14 cellular contexts compared by ENCODE assay signal in genomic region chr13:72151241-72151640, GRCh38.
DNase-seq lines count a peak whose midpoint lies in the region; ATAC-seq and TF ChIP-seq lines count a peak whose summit lies in the region.
"Had no signal": no experiment of that assay in that cellular context is flagged by ENCODE, and none has a peak within 500 bp of the region (broad histone marks: within the 10 kb centered on the region; RNA-seq: fewer than 3 reads in every experiment).

No MANE protein-coding gene starts in this region.

- TF ChIP-seq CTCF in BJ (IDR thresholded peaks at IDR 0.05; ENCODE audit: insufficient read depth, low read depth, low read length) (no peak), choroid plexus epithelial cell (conservative IDR thresholded peaks at IDR 0.05; ENCODE audit: low read depth, low read length) (no peak), mesothelial cell of epicardium (IDR thresholded peaks at IDR 0.05; ENCODE audit: unreplicated experiment) (no peak)

- ATAC-seq in HG03196 (IDR thresholded peaks at IDR 0.05; ENCODE audit: unreplicated experiment), result no peak

- no peaks in the 10 kb centered on the region for H3K36me3 ChIP-seq in BJ (ENCODE audit: control insufficient read depth, insufficient read depth, low read length)
- H3K36me3 ChIP-seq: right atrium auricular region had no signal

- H3K4me3 ChIP-seq in BJ (ENCODE audit: low read depth, low read length) (no peak overlapping the region), choroid plexus epithelial cell (ENCODE audit: low read depth, low read length) (no peak overlapping the region)
- H3K4me3 ChIP-seq: right atrium auricular region had no signal

- no peak overlapping the region for H3K4me3 Mint-ChIP-seq in mesothelial cell of epicardium
- no peak overlapping the region for H3K4me3 Mint-ChIP-seq in activated CD4-positive, alpha-beta memory T cell treated with anti-CD3 and anti-CD28 coated beads for 36 hours
- H3K4me3 Mint-ChIP-seq: activated CD4-positive, alpha-beta memory T cell treated with anti-CD3 and anti-CD28 coated beads, Interleukin-2, amount 10 ng/mL, durations not matched to agents 7 days and 5 days had no signal

- peaks cover 15% of the 10 kb centered on the region for H3K9me3 Mint-ChIP-seq in mesothelial cell of epicardium
- H3K9me3 Mint-ChIP-seq in activated CD4-positive, alpha-beta memory T cell treated with anti-CD3 and anti-CD28 coated beads for 36 hours, result no peaks in the 10 kb centered on the region

- H3K27me3 Mint-ChIP-seq in mesothelial cell of epicardium (ENCODE audit: low read depth), result no peaks in the 10 kb centered on the region
- H3K27me3 Mint-ChIP-seq in activated CD4-positive, alpha-beta memory T cell treated with anti-CD3 and anti-CD28 coated beads for 36 hours, result no peaks in the 10 kb centered on the region
- H3K27me3 Mint-ChIP-seq: activated CD4-positive, alpha-beta memory T cell treated with anti-CD3 and anti-CD28 coated beads, Interleukin-2, amount 10 ng/mL, durations not matched to agents 7 days and 5 days had no signal

- CTCF ChIA-PET in BJ (lab: Yijun Ruan, JAX), result no interaction called here
- CTCF ChIA-PET in activated CD4-positive, alpha-beta memory T cell treated with anti-CD3 and anti-CD28 coated beads for 36 hours (lab: Charles Lee), result no interaction called here

- POLR2A ChIA-PET in BJ (lab: Charles Lee), result no interaction called here
- POLR2A ChIA-PET in activated CD4-positive, alpha-beta memory T cell treated with anti-CD3 and anti-CD28 coated beads for 36 hours (lab: Charles Lee), result no interaction called here

- H3K27ac Mint-ChIP-seq in mesothelial cell of epicardium, result peak overlapping the region; percentile 85
- no peak overlapping the region for H3K27ac Mint-ChIP-seq in activated CD4-positive, alpha-beta memory T cell treated with anti-CD3 and anti-CD28 coated beads for 36 hours
- H3K27ac Mint-ChIP-seq: activated CD4-positive, alpha-beta memory T cell treated with anti-CD3 and anti-CD28 coated beads, Interleukin-2, amount 10 ng/mL, durations not matched to agents 7 days and 5 days had no signal

- peaks cover 23% of the 10 kb centered on the region for H3K4me1 Mint-ChIP-seq in mesothelial cell of epicardium
- no peaks in the 10 kb centered on the region for H3K4me1 Mint-ChIP-seq in activated CD4-positive, alpha-beta memory T cell treated with anti-CD3 and anti-CD28 coated beads for 36 hours (ENCODE audit: low read depth)
- H3K4me1 Mint-ChIP-seq: activated CD4-positive, alpha-beta memory T cell treated with anti-CD3 and anti-CD28 coated beads, Interleukin-2, amount 10 ng/mL, durations not matched to agents 7 days and 5 days had no signal

- H3K27me3 ChIP-seq in BJ (ENCODE audit: control insufficient read depth, insufficient read depth, low read length), result no peaks in the 10 kb centered on the region
- H3K27me3 ChIP-seq: right atrium auricular region had no signal

- H3K36me3 Mint-ChIP-seq in mesothelial cell of epicardium, result peaks cover 3% of the 10 kb centered on the region
- no peaks in the 10 kb centered on the region for H3K36me3 Mint-ChIP-seq in activated CD4-positive, alpha-beta memory T cell treated with anti-CD3 and anti-CD28 coated beads for 36 hours

- intact Hi-C loops in activated CD4-positive, alpha-beta memory T cell treated with anti-CD3 and anti-CD28 coated beads for 36 hours (cut with micrococcal nuclease), result no loop called here

- DNase-seq in BJ (ENCODE audit: low read depth), result peak; percentile 82
- peak; percentile 31 for DNase-seq in RPMI7951 (ENCODE audit: low read depth)
- peak; percentile 87 for DNase-seq in choroid plexus epithelial cell (ENCODE audit: low read depth)
- no peak for DNase-seq in mesothelial cell of epicardium (ENCODE audit: low spot score in 2 of 2, unreplicated experiment in 2 of 2)
- DNase-seq in putamen (ENCODE audit: low spot score), result no peak
- no peak for DNase-seq in activated CD4-positive, alpha-beta memory T cell treated with anti-CD3 and anti-CD28 coated beads for 36 hours
- no peak for DNase-seq in SKM-1 (lab: John Stamatoyannopoulos, UW; ENCODE audit: unreplicated experiment)
- DNase-seq: activated CD4-positive, alpha-beta memory T cell treated with anti-CD3 and anti-CD28 coated beads, Interleukin-2, amount 10 ng/mL, durations not matched to agents 7 days and 5 days; head of caudate nucleus; midbrain; NCI-H2029; NCI-H526 treated with DMSO at 0.1 percent for 48 hours had no signal

Comparison
In these comparisons a context has a peak if more than half of its experiments do, and no peak if none do; other contexts are left out.
1. DNase-seq: peak in BJ (single experiment), RPMI7951 (single experiment) and choroid plexus epithelial cell (single experiment); none in mesothelial cell of epicardium (0 of 2), putamen (single experiment), activated CD4-positive, alpha-beta memory T cell treated with anti-CD3 and anti-CD28 coated beads for 36 hours (single experiment) and SKM-1 (single experiment).